ENCODE assay signal across 16 cellular contexts in genomic region chr10:103431902-103432301, GRCh38. TPM values are rescaled to one million over a fixed set of nuclear protein-coding genes. Genes with fewer than 3 reads are reported as not detected.
"Had no signal": no experiment of that assay in that cellular context is flagged by ENCODE, and none has a peak within 500 bp of the region (broad histone marks: within the 10 kb centered on the region; RNA-seq: fewer than 3 reads in every experiment).

No MANE protein-coding gene starts in this region.

- H3K4me3 Mint-ChIP-seq: dendritic cell treated with granulocyte-macrophage colony-stimulating factor and Interleukin-4, amounts not matched to agents 40 ng/mL and 50 ng/mL, for 4 days; endodermal cell; immature natural killer cell; stimulated activated naive CD8-positive, alpha-beta T cell treated with anti-CD3 and anti-CD28 coated beads, Interleukin-15, amount 100 ng/mL, for 72 hours had no signal

- H3K27me3 Mint-ChIP-seq: activated CD4-positive, alpha-beta T cell treated with anti-CD3 and anti-CD28 coated beads, Interleukin-2, amount 10 ng/mL, durations not matched to agents 7 days and 5 days; dendritic cell treated with granulocyte-macrophage colony-stimulating factor and Interleukin-4, amounts not matched to agents 40 ng/mL and 50 ng/mL, for 4 days; stimulated activated naive CD8-positive, alpha-beta T cell treated with anti-CD3 and anti-CD28 coated beads, Interleukin-15, amount 100 ng/mL, for 72 hours had no signal

- H3K27ac Mint-ChIP-seq: dendritic cell treated with granulocyte-macrophage colony-stimulating factor and Interleukin-4, amounts not matched to agents 40 ng/mL and 50 ng/mL, for 4 days; endodermal cell; immature natural killer cell had no signal

- H3K9ac ChIP-seq: parathyroid adenoma, SK-N-SH had no signal

- H3K4me1 Mint-ChIP-seq: endodermal cell had no signal

- H3K27me3 ChIP-seq: uterus had no signal

- ATAC-seq: stimulated activated naive CD8-positive, alpha-beta T cell treated with anti-CD3 and anti-CD28 coated beads, Interleukin-15, amount 100 ng/mL, for 72 hours had no signal

- H3K4me3 ChIP-seq: skin epidermis, uterus had no signal

- DNase-seq: activated CD4-positive, alpha-beta T cell treated with anti-CD3 and anti-CD28 coated beads, Interleukin-2, amount 10 ng/mL, durations not matched to agents 7 days and 5 days; activated CD4-positive, CD25-positive, alpha-beta regulatory T cell; activated naive CD4-positive, alpha-beta T cell treated with Interleukin-2 at 50 U/mL for 16 hours; anterior cingulate cortex; cerebellar nuclear complex; endodermal cell; glutamatergic neuron; immature natural killer cell; mesendoderm; SK-N-SH; stimulated activated CD4-positive, alpha-beta T cell treated with anti-CD3 and anti-CD28 coated beads, Interleukin-4, amount 100 ng/mL, for 4 hours; stimulated activated naive CD8-positive, alpha-beta T cell treated with anti-CD3 and anti-CD28 coated beads, Interleukin-15, amount 100 ng/mL, for 72 hours; uterus had no signal

- H3K9me3 Mint-ChIP-seq: activated CD4-positive, alpha-beta T cell treated with anti-CD3 and anti-CD28 coated beads, Interleukin-2, amount 10 ng/mL, durations not matched to agents 7 days and 5 days; dendritic cell treated with granulocyte-macrophage colony-stimulating factor and Interleukin-4, amounts not matched to agents 40 ng/mL and 50 ng/mL, for 4 days; endodermal cell; immature natural killer cell; stimulated activated naive CD8-positive, alpha-beta T cell treated with anti-CD3 and anti-CD28 coated beads, Interleukin-15, amount 100 ng/mL, for 72 hours had no signal

- H3K9me3 ChIP-seq: SK-N-SH, uterus had no signal

- H3K27ac ChIP-seq: parathyroid adenoma, skin epidermis, uterus had no signal

- H3K4me1 ChIP-seq: parathyroid adenoma, uterus had no signal

- H3K36me3 ChIP-seq: uterus had no signal

RNA-seq across cellular contexts. Expression of gene CALHM1, which starts 26.8 kb away (rescaled TPM):
- total RNA-seq: endodermal cell, uterus had no signal

RNA-seq across cellular contexts. Expression of gene CALHM3, which starts 47.1 kb away (rescaled TPM):
- total RNA-seq: endodermal cell, uterus had no signal
